In genomic region chr20:48106428-48106827, GRCh38 we compare ENCODE assay signal across 21 cellular contexts.
DNase-seq lines count a peak whose midpoint lies in the region; TF ChIP-seq lines count a peak whose summit lies in the region.
"Had no signal": no experiment of that assay in that cellular context is flagged by ENCODE, and none has a peak within 500 bp of the region (broad histone marks: within the 10 kb centered on the region; RNA-seq: fewer than 3 reads in every experiment).

No MANE protein-coding gene starts in this region.

- H3K4me2 ChIP-seq in MM.1S (ENCODE audit: low read depth, low read length) = no peak overlapping the region
- H3K4me2 ChIP-seq: A549, GM23338 had no signal

- H3K9me3 ChIP-seq in Caco-2 (peaks cover 13% of the 10 kb centered on the region), MM.1S (replicated peaks; ENCODE audit: insufficient read depth, low read length) (no peaks in the 10 kb centered on the region)

- peak; percentile 6 for DNase-seq in activated effector memory CD4-positive, alpha-beta T cell treated with anti-CD3 and anti-CD28 coated beads, Interleukin-2, amount 50 U/mL, for 16 hours
- no peak for DNase-seq in activated effector memory CD4-positive, alpha-beta T cell treated with Interleukin-2 at 50 U/mL for 16 hours
- peak; percentile 12 for DNase-seq in AG10803 (ENCODE audit: low read depth)
- DNase-seq in RWPE1 (ENCODE audit: low spot score) = peak; percentile 48
- peak; percentile 30 for DNase-seq in iris pigment epithelial cell (ENCODE audit: low read depth)
- no peak for DNase-seq in Caco-2
- no peak for DNase-seq in medulla oblongata (ENCODE audit: extremely low spot score)
- no peak for DNase-seq in MM.1S
- DNase-seq: 8988T; ACHN; C1 segment of cervical spinal cord; CD4-positive, alpha-beta memory T cell; COR-L47; DMS153; DND-41; EL; GDM1; H9 had no signal

- H3K4me3 ChIP-seq in AG10803 (ENCODE audit: low read length) (no peak overlapping the region), Caco-2 (ENCODE audit: low read depth, low read length) (no peak overlapping the region), MM.1S (ENCODE audit: low read length) (no peak overlapping the region)
- H3K4me3 ChIP-seq: A549, GM12878, GM23338 had no signal

- intact Hi-C loops in Caco-2 (cut with micrococcal nuclease; ENCODE audit: unreplicated experiment) = no loop called here

- no peak overlapping the region for H3K9ac ChIP-seq in MM.1S (ENCODE audit: low read length)

- H3K9me2 ChIP-seq in MM.1S (replicated peaks; ENCODE audit: insufficient read depth, low read length) = no peaks in the 10 kb centered on the region

- H3F3A ChIP-seq in MM.1S (ENCODE audit: insufficient read depth, low read length) = no peaks in the 10 kb centered on the region

- CTCF ChIA-PET in RWPE1 (lab: Yijun Ruan, JAX) = interaction anchor here (0.7 to 1.1 kb wide), 2 partner anchors 13 to 17 kb away, joined by 3 read pairs; no protein-coding TSS in a partner anchor
- CTCF ChIA-PET in Caco-2 (lab: Charles Lee) = interaction anchor here (0.9 kb wide), 1 partner anchor 17 kb away, joined by 3 read pairs; no protein-coding TSS in a partner anchor

- H3K27me3 ChIP-seq in Caco-2 (replicated peaks; ENCODE audit: control insufficient read depth, insufficient read depth, low read length) (no peaks in the 10 kb centered on the region), MM.1S (replicated peaks; ENCODE audit: insufficient read depth, low read length) (no peaks in the 10 kb centered on the region)

- H3K4me1 ChIP-seq in Caco-2 = no peaks in the 10 kb centered on the region
- no peaks in the 10 kb centered on the region for H3K4me1 ChIP-seq in MM.1S (ENCODE audit: low read length)
- H3K4me1 ChIP-seq: A549 had no signal

- no peak overlapping the region for H3K4me3 Mint-ChIP-seq in Caco-2 (ENCODE audit: unreplicated experiment)
- H3K4me3 Mint-ChIP-seq: CD4-positive, alpha-beta memory T cell; GM23338; H9 had no signal

- BruUV-seq in Caco-2 (replicated peaks; lab: Mats Ljungman, UMichigan) = no TSS peak

- peaks cover 8% of the 10 kb centered on the region for H3K9me3 Mint-ChIP-seq in Caco-2 (ENCODE audit: unreplicated experiment)

- no peak overlapping the region for H2AFZ ChIP-seq in MM.1S (ENCODE audit: low read length)
- H2AFZ ChIP-seq: GM23338 had no signal

- POLR2A ChIA-PET in RWPE1 (lab: Yijun Ruan, JAX; ENCODE audit: low non-redundant PET) = no interaction called here
- POLR2A ChIA-PET in Caco-2 (lab: Charles Lee) = no interaction called here

- peaks cover 11% of the 10 kb centered on the region for H3K27me3 Mint-ChIP-seq in Caco-2 (ENCODE audit: insufficient read depth, unreplicated experiment)

- H3K79me2 ChIP-seq in MM.1S (ENCODE audit: low read length) = no peaks in the 10 kb centered on the region

- H3K27ac ChIP-seq in RWPE1 (peak overlapping the region; percentile 52; the same call in 1 of the 2 replicates), MM.1S (ENCODE audit: low read length) (no peak overlapping the region)
- H3K27ac ChIP-seq: A549 had no signal

- H3K36me3 ChIP-seq in Caco-2 (ENCODE audit: control insufficient read depth, insufficient read depth, low read length) (no peaks in the 10 kb centered on the region), MM.1S (replicated peaks; ENCODE audit: insufficient read depth, low read length) (no peaks in the 10 kb centered on the region)

- no peaks in the 10 kb centered on the region for H4K20me1 ChIP-seq in MM.1S (ENCODE audit: insufficient read depth, low read length)

- no peak for TF ChIP-seq CTCF in AG10803 (conservative IDR thresholded peaks at IDR 0.05; ENCODE audit: low read length)
- no peak for TF ChIP-seq CTCF in RWPE1 (conservative IDR thresholded peaks at IDR 0.05; ENCODE audit: low read depth)
- no peak for TF ChIP-seq CTCF in Caco-2 (IDR thresholded peaks at IDR 0.05; ENCODE audit: insufficient read depth in 1 of 2, low read depth in 1 of 2, low read length in 1 of 2, severe bottlenecking in 1 of 2, unreplicated experiment in 1 of 2)
- no peak for TF ChIP-seq CTCF in MM.1S (IDR thresholded peaks at IDR 0.05; ENCODE audit: low read length)

- H3K27ac Mint-ChIP-seq in Caco-2 (ENCODE audit: unreplicated experiment) = no peak overlapping the region
- H3K27ac Mint-ChIP-seq: CD4-positive, alpha-beta memory T cell; GM23338; H9 had no signal

- H3K36me3 Mint-ChIP-seq in Caco-2 (ENCODE audit: insufficient read depth, unreplicated experiment) = no peaks in the 10 kb centered on the region
- H3K36me3 Mint-ChIP-seq: CD4-positive, alpha-beta memory T cell had no signal

- no peaks in the 10 kb centered on the region for H3K4me1 Mint-ChIP-seq in Caco-2 (ENCODE audit: low read depth, unreplicated experiment)
- H3K4me1 Mint-ChIP-seq: CD4-positive, alpha-beta memory T cell; GM23338; H9 had no signal

Comparison
In these comparisons a context has a peak if more than half of its experiments do, and no peak if none do; other contexts are left out.
1. DNase-seq: peak in activated effector memory CD4-positive, alpha-beta T cell treated with anti-CD3 and anti-CD28 coated beads, Interleukin-2, amount 50 U/mL, for 16 hours (single experiment), AG10803 (single experiment), RWPE1 (single experiment) and iris pigment epithelial cell (single experiment); none in activated effector memory CD4-positive, alpha-beta T cell treated with Interleukin-2 at 50 U/mL for 16 hours (single experiment), Caco-2 (0 of 2), medulla oblongata (single experiment) and MM.1S (single experiment).